37 cellular contexts compared by ENCODE assay signal in genomic region chr3:83169473-83169872, GRCh38.
"Had no signal": no experiment of that assay in that cellular context is flagged by ENCODE, and none has a peak within 500 bp of the region (broad histone marks: within the 10 kb centered on the region; RNA-seq: fewer than 3 reads in every experiment).

No MANE protein-coding gene starts in this region.

- H3K4me3 Mint-ChIP-seq: activated CD4-positive, alpha-beta memory T cell treated with anti-CD3 and anti-CD28 coated beads, Interleukin-2, amount 10 ng/mL, durations not matched to agents 7 days and 5 days; activated CD4-positive, alpha-beta T cell treated with anti-CD3 and anti-CD28 coated beads for 36 hours; activated CD4-positive, alpha-beta T cell treated with anti-CD3 and anti-CD28 coated beads, Interleukin-2, amount 10 ng/mL, durations not matched to agents 7 days and 5 days; activated CD8-positive, alpha-beta memory T cell treated with anti-CD3 and anti-CD28 coated beads, Interleukin-2, amount 10 ng/mL, durations not matched to agents 7 days and 5 days; activated CD8-positive, alpha-beta T cell treated with anti-CD3 and anti-CD28 coated beads, Interleukin-2, amount 10 ng/mL, durations not matched to agents 7 days and 5 days; activated naive CD4-positive, alpha-beta T cell treated with anti-CD3 and anti-CD28 coated beads, Interleukin-2, amount 10 ng/mL, durations not matched to agents 7 days and 5 days; activated naive CD4-positive, alpha-beta T cell treated with anti-CD3 and anti-CD28 coated beads, Interleukin-2, amount 50 U/mL, for 24 hours; activated naive CD8-positive, alpha-beta T cell; activated naive CD8-positive, alpha-beta T cell treated with anti-CD3 and anti-CD28 coated beads, Interleukin-2, amount 10 ng/mL, durations not matched to agents 7 days and 5 days; activated naive CD8-positive, alpha-beta T cell treated with anti-CD3 and anti-CD28 coated beads, Interleukin-2, amount 50 U/mL, for 24 hours; activated T-cell treated with anti-CD3 and anti-CD28 coated beads, Interleukin-2, amount 50 U/mL, for 24 hours; brain; central memory CD8-positive, alpha-beta T cell; T-helper 2 cell treated with Interferon-gamma antibody and Interleukin-4, amounts not matched to agents 5 μg/mL and 100 μg/mL, for 36 hours had no signal

- H3K27me3 Mint-ChIP-seq: activated CD4-positive, alpha-beta memory T cell treated with anti-CD3 and anti-CD28 coated beads, Interleukin-2, amount 10 ng/mL, durations not matched to agents 7 days and 5 days; activated CD4-positive, alpha-beta T cell treated with anti-CD3 and anti-CD28 coated beads for 36 hours; activated CD4-positive, alpha-beta T cell treated with anti-CD3 and anti-CD28 coated beads, Interleukin-2, amount 10 ng/mL, durations not matched to agents 7 days and 5 days; activated CD8-positive, alpha-beta memory T cell treated with anti-CD3 and anti-CD28 coated beads, Interleukin-2, amount 10 ng/mL, durations not matched to agents 7 days and 5 days; activated naive CD4-positive, alpha-beta T cell treated with anti-CD3 and anti-CD28 coated beads, Interleukin-2, amount 10 ng/mL, durations not matched to agents 7 days and 5 days; activated naive CD4-positive, alpha-beta T cell treated with anti-CD3 and anti-CD28 coated beads, Interleukin-2, amount 50 U/mL, for 24 hours; activated naive CD8-positive, alpha-beta T cell; activated naive CD8-positive, alpha-beta T cell treated with anti-CD3 and anti-CD28 coated beads, Interleukin-2, amount 10 ng/mL, durations not matched to agents 7 days and 5 days; activated naive CD8-positive, alpha-beta T cell treated with anti-CD3 and anti-CD28 coated beads, Interleukin-2, amount 50 U/mL, for 24 hours; activated T-cell treated with anti-CD3 and anti-CD28 coated beads, Interleukin-2, amount 50 U/mL, for 24 hours; central memory CD8-positive, alpha-beta T cell had no signal

- ATAC-seq: activated CD4-positive, alpha-beta T cell treated with anti-CD3 and anti-CD28 coated beads for 36 hours; activated CD4-positive, CD25-positive, alpha-beta regulatory T cell treated with anti-CD3 and anti-CD28 coated beads, Interleukin-2, amount 50 U/mL, for 24 hours; activated CD8-positive, alpha-beta memory T cell treated with anti-CD3 and anti-CD28 coated beads, Interleukin-2, amount 10 ng/mL, durations not matched to agents 7 days and 5 days; activated CD8-positive, alpha-beta T cell treated with anti-CD3 and anti-CD28 coated beads, Interleukin-2, amount 10 ng/mL, durations not matched to agents 7 days and 5 days; activated naive CD8-positive, alpha-beta T cell treated with anti-CD3 and anti-CD28 coated beads, Interleukin-2, amount 50 U/mL, for 24 hours had no signal

- H3K4me1 Mint-ChIP-seq: activated CD4-positive, alpha-beta memory T cell treated with anti-CD3 and anti-CD28 coated beads, Interleukin-2, amount 10 ng/mL, durations not matched to agents 7 days and 5 days; activated CD4-positive, alpha-beta T cell treated with anti-CD3 and anti-CD28 coated beads for 36 hours; activated CD4-positive, alpha-beta T cell treated with anti-CD3 and anti-CD28 coated beads, Interleukin-2, amount 10 ng/mL, durations not matched to agents 7 days and 5 days; activated CD8-positive, alpha-beta memory T cell treated with anti-CD3 and anti-CD28 coated beads, Interleukin-2, amount 10 ng/mL, durations not matched to agents 7 days and 5 days; activated naive CD4-positive, alpha-beta T cell treated with anti-CD3 and anti-CD28 coated beads, Interleukin-2, amount 10 ng/mL, durations not matched to agents 7 days and 5 days; activated naive CD4-positive, alpha-beta T cell treated with anti-CD3 and anti-CD28 coated beads, Interleukin-2, amount 50 U/mL, for 24 hours; activated naive CD8-positive, alpha-beta T cell treated with anti-CD3 and anti-CD28 coated beads, Interleukin-2, amount 10 ng/mL, durations not matched to agents 7 days and 5 days; activated naive CD8-positive, alpha-beta T cell treated with anti-CD3 and anti-CD28 coated beads, Interleukin-2, amount 50 U/mL, for 24 hours; brain; central memory CD8-positive, alpha-beta T cell had no signal

- H3K9me3 ChIP-seq: ascending aorta had no signal

- DNase-seq: activated CD4-positive, alpha-beta memory T cell treated with anti-CD3 and anti-CD28 coated beads, Interleukin-2, amount 10 ng/mL, durations not matched to agents 7 days and 5 days; activated CD4-positive, alpha-beta T cell treated with anti-CD3 and anti-CD28 coated beads for 1 hour; activated CD4-positive, alpha-beta T cell treated with anti-CD3 and anti-CD28 coated beads for 36 hours; activated CD4-positive, alpha-beta T cell treated with anti-CD3 and anti-CD28 coated beads for 48 hours; activated CD4-positive, alpha-beta T cell treated with anti-CD3 and anti-CD28 coated beads, Interleukin-2, amount 10 ng/mL, durations not matched to agents 7 days and 5 days; activated CD4-positive, alpha-beta T cell treated with anti-CD3 and anti-CD28 coated beads, Interleukin-2, amount 50 U/mL, for 48 hours; activated CD4-positive, CD25-positive, alpha-beta regulatory T cell; activated CD8-positive, alpha-beta memory T cell treated with anti-CD3 and anti-CD28 coated beads for 24 hours; activated CD8-positive, alpha-beta memory T cell treated with anti-CD3 and anti-CD28 coated beads, Interleukin-2, amount 10 ng/mL, durations not matched to agents 7 days and 5 days; activated CD8-positive, alpha-beta memory T cell treated with anti-CD3 and anti-CD28 coated beads, Interleukin-2, amount 50 U/mL, for 48 hours; activated CD8-positive, alpha-beta T cell treated with anti-CD3 and anti-CD28 coated beads, Interleukin-2, amount 10 ng/mL, durations not matched to agents 7 days and 5 days; activated effector memory CD4-positive, alpha-beta T cell treated with Interleukin-2 at 50 U/mL for 16 hours; activated gamma-delta T cell; activated naive CD4-positive, alpha-beta T cell treated with anti-CD3 and anti-CD28 coated beads, Interleukin-2, amount 10 ng/mL, durations not matched to agents 7 days and 5 days; activated naive CD4-positive, alpha-beta T cell treated with Interleukin-2 at 50 U/mL for 16 hours; activated naive CD8-positive, alpha-beta T cell treated with anti-CD3 and anti-CD28 coated beads, Interleukin-2, amount 10 ng/mL, durations not matched to agents 7 days and 5 days; activated naive CD8-positive, alpha-beta T cell treated with anti-CD3 and anti-CD28 coated beads, Interleukin-2, amount 50 U/mL, for 24 hours; activated T-cell treated with anti-CD3 and anti-CD28 coated beads, Interleukin-2, amount 50 U/mL, for 24 hours; activated T-cell treated with anti-CD3 and anti-CD28 coated beads, Interleukin-2, amount 50 U/mL, for 48 hours; amygdala; anterior cingulate cortex; caudate nucleus; cerebellar nuclear complex; T-helper 2 cell; T-helper 9 cell had no signal

- H3K36me3 Mint-ChIP-seq: activated CD8-positive, alpha-beta memory T cell treated with anti-CD3 and anti-CD28 coated beads, Interleukin-2, amount 10 ng/mL, durations not matched to agents 7 days and 5 days; activated naive CD4-positive, alpha-beta T cell treated with anti-CD3 and anti-CD28 coated beads, Interleukin-2, amount 10 ng/mL, durations not matched to agents 7 days and 5 days; activated naive CD4-positive, alpha-beta T cell treated with anti-CD3 and anti-CD28 coated beads, Interleukin-2, amount 50 U/mL, for 24 hours; activated naive CD8-positive, alpha-beta T cell; activated naive CD8-positive, alpha-beta T cell treated with anti-CD3 and anti-CD28 coated beads, Interleukin-2, amount 10 ng/mL, durations not matched to agents 7 days and 5 days; brain had no signal

- H3K27ac Mint-ChIP-seq: activated CD4-positive, alpha-beta memory T cell treated with anti-CD3 and anti-CD28 coated beads, Interleukin-2, amount 10 ng/mL, durations not matched to agents 7 days and 5 days; activated CD4-positive, alpha-beta T cell treated with anti-CD3 and anti-CD28 coated beads for 36 hours; activated CD4-positive, alpha-beta T cell treated with anti-CD3 and anti-CD28 coated beads, Interleukin-2, amount 10 ng/mL, durations not matched to agents 7 days and 5 days; activated CD8-positive, alpha-beta memory T cell treated with anti-CD3 and anti-CD28 coated beads, Interleukin-2, amount 10 ng/mL, durations not matched to agents 7 days and 5 days; activated CD8-positive, alpha-beta T cell treated with anti-CD3 and anti-CD28 coated beads, Interleukin-2, amount 10 ng/mL, durations not matched to agents 7 days and 5 days; activated naive CD4-positive, alpha-beta T cell treated with anti-CD3 and anti-CD28 coated beads, Interleukin-2, amount 10 ng/mL, durations not matched to agents 7 days and 5 days; activated naive CD4-positive, alpha-beta T cell treated with anti-CD3 and anti-CD28 coated beads, Interleukin-2, amount 50 U/mL, for 24 hours; activated naive CD8-positive, alpha-beta T cell; activated naive CD8-positive, alpha-beta T cell treated with anti-CD3 and anti-CD28 coated beads, Interleukin-2, amount 10 ng/mL, durations not matched to agents 7 days and 5 days; activated naive CD8-positive, alpha-beta T cell treated with anti-CD3 and anti-CD28 coated beads, Interleukin-2, amount 50 U/mL, for 24 hours; activated T-cell treated with anti-CD3 and anti-CD28 coated beads, Interleukin-2, amount 50 U/mL, for 24 hours; activated T-helper 2 cell treated with anti-CD3 and anti-CD28 coated beads, Interferon-gamma antibody, Interleukin-2, Interleukin-4, amounts not matched to agents 10 μg/mL and 5 μg/mL and 100 μg/mL, durations not matched to agents 14 hours and 24 hours and 36 hours; brain; T-helper 2 cell treated with Interferon-gamma antibody and Interleukin-4, amounts not matched to agents 5 μg/mL and 100 μg/mL, for 36 hours had no signal

- H3K36me3 ChIP-seq: ascending aorta, cardiac muscle cell had no signal

- H3K4me1 ChIP-seq: ascending aorta had no signal

- H3K27me3 ChIP-seq: ascending aorta, cardiac muscle cell had no signal

- FAIRE-seq: bronchial epithelial cell, TTC549 had no signal

- H3K9me3 Mint-ChIP-seq: activated CD4-positive, alpha-beta memory T cell treated with anti-CD3 and anti-CD28 coated beads, Interleukin-2, amount 10 ng/mL, durations not matched to agents 7 days and 5 days; activated CD4-positive, alpha-beta T cell treated with anti-CD3 and anti-CD28 coated beads, Interleukin-2, amount 10 ng/mL, durations not matched to agents 7 days and 5 days; activated naive CD4-positive, alpha-beta T cell treated with anti-CD3 and anti-CD28 coated beads, Interleukin-2, amount 10 ng/mL, durations not matched to agents 7 days and 5 days; activated naive CD8-positive, alpha-beta T cell treated with anti-CD3 and anti-CD28 coated beads, Interleukin-2, amount 10 ng/mL, durations not matched to agents 7 days and 5 days; brain; central memory CD8-positive, alpha-beta T cell had no signal

- H3K4me3 ChIP-seq: ascending aorta, cardiac muscle cell had no signal

- H3K27ac ChIP-seq: ascending aorta, cardiac muscle cell, VCaP had no signal
